21 cellular contexts compared by ENCODE assay signal in genomic region chr1:184464757-184465156, GRCh38.
"Had no signal": no experiment of that assay in that cellular context is flagged by ENCODE, and none has a peak within 500 bp of the region (broad histone marks: within the 10 kb centered on the region; RNA-seq: fewer than 3 reads in every experiment).

No MANE protein-coding gene starts in this region.

- H3K4me3 ChIP-seq: colonic mucosa, esophagus muscularis mucosa, heart right ventricle, left lung, lower lobe of right lung, mucosa of descending colon had no signal

- H3K27ac Mint-ChIP-seq: dendritic cell treated with granulocyte-macrophage colony-stimulating factor and Interleukin-4, amounts not matched to agents 40 ng/mL and 50 ng/mL, for 4 days; endodermal cell; mesothelial cell of epicardium had no signal

- H3K27ac ChIP-seq: colonic mucosa, epithelial cell of prostate, esophagus muscularis mucosa, heart right ventricle, left lung, lower lobe of right lung had no signal

- H3K9me3 ChIP-seq: colonic mucosa, esophagus muscularis mucosa, heart right ventricle, left lung, lower lobe of right lung, mucosa of descending colon had no signal

- ATAC-seq: effector memory CD8-positive, alpha-beta T cell; left lung; lower lobe of right lung; mucosa of descending colon had no signal

- H3K4me3 Mint-ChIP-seq: dendritic cell treated with granulocyte-macrophage colony-stimulating factor and Interleukin-4, amounts not matched to agents 40 ng/mL and 50 ng/mL, for 4 days; effector memory CD8-positive, alpha-beta T cell; endodermal cell; mesothelial cell of epicardium had no signal

- H3K9me3 Mint-ChIP-seq: dendritic cell treated with granulocyte-macrophage colony-stimulating factor and Interleukin-4, amounts not matched to agents 40 ng/mL and 50 ng/mL, for 4 days; effector memory CD8-positive, alpha-beta T cell; endodermal cell; mesothelial cell of epicardium had no signal

- DNase-seq: colonic mucosa; cortex of kidney; effector CD8-positive, alpha-beta T cell; effector memory CD8-positive, alpha-beta T cell; endodermal cell; erythroblast; foreskin keratinocyte; glutamatergic neuron; head of caudate nucleus; heart right ventricle; hippocampal formation; left cardiac atrium; left lung; left ventricle myocardium superior; lower lobe of right lung; mesenchymal stem cell; mucosa of descending colon had no signal

- H3K27me3 Mint-ChIP-seq: dendritic cell treated with granulocyte-macrophage colony-stimulating factor and Interleukin-4, amounts not matched to agents 40 ng/mL and 50 ng/mL, for 4 days; effector memory CD8-positive, alpha-beta T cell had no signal

- H3K36me3 Mint-ChIP-seq: mesothelial cell of epicardium had no signal

- H3K27me3 ChIP-seq: colonic mucosa, esophagus muscularis mucosa, foreskin keratinocyte, heart right ventricle, left lung had no signal

- H3K36me3 ChIP-seq: colonic mucosa, esophagus muscularis mucosa, heart right ventricle, left lung, lower lobe of right lung had no signal

- H3K4me1 ChIP-seq: colonic mucosa had no signal
